In genomic region chr5:53642006-53642405, GRCh38 we compare ENCODE assay signal across 14 cellular contexts.
DNase-seq lines count a peak whose midpoint lies in the region; ATAC-seq and TF ChIP-seq lines count a peak whose summit lies in the region.
"Had no signal": no experiment of that assay in that cellular context is flagged by ENCODE, and none has a peak within 500 bp of the region (broad histone marks: within the 10 kb centered on the region; RNA-seq: fewer than 3 reads in every experiment).

No MANE protein-coding gene starts in this region.

- peaks cover 28% of the 10 kb centered on the region for H3K36me3 ChIP-seq in RWPE2 (ENCODE audit: low read depth)

- H3K27ac ChIP-seq in RWPE2 (ENCODE audit: poor library complexity, severe bottlenecking) = peak overlapping the region; percentile 8
- H3K27ac ChIP-seq: KMS-11 had no signal

- H3K4me3 ChIP-seq in RWPE2 (ENCODE audit: severe bottlenecking) (no peak overlapping the region), fibroblast of the aortic adventitia (ENCODE audit: low read depth, low read length) (no peak overlapping the region)

- no peaks in the 10 kb centered on the region for H3K9me3 Mint-ChIP-seq in HFFc6
- H3K9me3 Mint-ChIP-seq: activated CD4-positive, alpha-beta memory T cell treated with anti-CD3 and anti-CD28 coated beads, Interleukin-2, amount 10 ng/mL, durations not matched to agents 7 days and 5 days had no signal

- H3K9me3 ChIP-seq in RWPE2 (ENCODE audit: severe bottlenecking) = no peaks in the 10 kb centered on the region

- TF ChIP-seq CTCF in HFFc6 (IDR thresholded peaks at IDR 0.05) = no peak
- no peak for TF ChIP-seq CTCF in RWPE2 (IDR thresholded peaks at IDR 0.05; ENCODE audit: poor library complexity, severe bottlenecking)
- no peak for TF ChIP-seq CTCF in fibroblast of the aortic adventitia (IDR thresholded peaks at IDR 0.05; ENCODE audit: insufficient read depth, low read length)

- ATAC-seq in RWPE2 (ENCODE audit: low read depth) (peak; percentile 42; the same call in 2 of the 3 replicates), GM18861 (IDR thresholded peaks at IDR 0.05; ENCODE audit: unreplicated experiment) (no peak)
- ATAC-seq: PC-3 had no signal

- no peaks in the 10 kb centered on the region for H3K27me3 Mint-ChIP-seq in HFFc6 (ENCODE audit: insufficient read depth)
- H3K27me3 Mint-ChIP-seq: activated CD4-positive, alpha-beta memory T cell treated with anti-CD3 and anti-CD28 coated beads, Interleukin-2, amount 10 ng/mL, durations not matched to agents 7 days and 5 days; B cell had no signal

- H3K27ac Mint-ChIP-seq in HFFc6 = peak overlapping the region; percentile 17; the same call in 1 of the 2 replicates
- H3K27ac Mint-ChIP-seq: activated CD4-positive, alpha-beta memory T cell treated with anti-CD3 and anti-CD28 coated beads, Interleukin-2, amount 10 ng/mL, durations not matched to agents 7 days and 5 days; B cell had no signal

- peaks cover 37% of the 10 kb centered on the region for H3K4me1 Mint-ChIP-seq in HFFc6 (ENCODE audit: low read depth)
- H3K4me1 Mint-ChIP-seq: activated CD4-positive, alpha-beta memory T cell treated with anti-CD3 and anti-CD28 coated beads, Interleukin-2, amount 10 ng/mL, durations not matched to agents 7 days and 5 days had no signal

- H3K36me3 Mint-ChIP-seq in HFFc6 (ENCODE audit: low read depth) = peaks cover 12% of the 10 kb centered on the region

- peaks cover 16% of the 10 kb centered on the region for H3K4me1 ChIP-seq in RWPE2 (ENCODE audit: insufficient read depth, poor library complexity, severe bottlenecking)

- DNase-seq in AG08396 (ENCODE audit: low spot score) = peak; percentile 4
- peak; percentile 7 for DNase-seq in HFFc6
- DNase-seq in RWPE2 (ENCODE audit: low spot score) = no peak
- DNase-seq in fibroblast of the aortic adventitia (ENCODE audit: low read depth) = peak; percentile 48
- DNase-seq in activated CD4-positive, alpha-beta T cell treated with anti-CD3 and anti-CD28 coated beads, Interleukin-2, amount 50 U/mL, for 4 hours = no peak
- no peak for DNase-seq in NCI-H446 treated with DMSO at 0.1 percent for 48 hours (lab: John Stamatoyannopoulos, UW)
- no peak for DNase-seq in NCI-H1694 treated with DMSO at 0.1 percent for 48 hours (lab: John Stamatoyannopoulos, UW)
- DNase-seq: activated CD4-positive, alpha-beta memory T cell treated with anti-CD3 and anti-CD28 coated beads, Interleukin-2, amount 10 ng/mL, durations not matched to agents 7 days and 5 days; central memory CD4-positive, alpha-beta T cell; GF-D8; PC-3 had no signal

- no peaks in the 10 kb centered on the region for H3K27me3 ChIP-seq in RWPE2 (ENCODE audit: insufficient read depth, poor library complexity, severe bottlenecking)

- H3K4me3 Mint-ChIP-seq in HFFc6 = no peak overlapping the region
- H3K4me3 Mint-ChIP-seq: activated CD4-positive, alpha-beta memory T cell treated with anti-CD3 and anti-CD28 coated beads, Interleukin-2, amount 10 ng/mL, durations not matched to agents 7 days and 5 days; B cell had no signal

Comparison
In these comparisons a context has a peak if more than half of its experiments do, and no peak if none do; other contexts are left out.
1. DNase-seq: peak in AG08396 (single experiment), HFFc6 (single experiment) and fibroblast of the aortic adventitia (single experiment); none in RWPE2 (single experiment), activated CD4-positive, alpha-beta T cell treated with anti-CD3 and anti-CD28 coated beads, Interleukin-2, amount 50 U/mL, for 4 hours (0 of 2), NCI-H446 treated with DMSO at 0.1 percent for 48 hours (single experiment) and NCI-H1694 treated with DMSO at 0.1 percent for 48 hours (single experiment).